Comparison of ENCODE assay signal across 1 cellular context in genomic region chr2:130372055-130372832, GRCh38.
TF ChIP-seq lines count a peak whose summit lies in the region.

No MANE protein-coding gene starts in this region.

TF ChIP-seq in WTC11, 78 proteins besides CTCF, POLR2A, EP300 and RAD21 (continued from another document):
- TF ChIP-seq, protein P1, sequence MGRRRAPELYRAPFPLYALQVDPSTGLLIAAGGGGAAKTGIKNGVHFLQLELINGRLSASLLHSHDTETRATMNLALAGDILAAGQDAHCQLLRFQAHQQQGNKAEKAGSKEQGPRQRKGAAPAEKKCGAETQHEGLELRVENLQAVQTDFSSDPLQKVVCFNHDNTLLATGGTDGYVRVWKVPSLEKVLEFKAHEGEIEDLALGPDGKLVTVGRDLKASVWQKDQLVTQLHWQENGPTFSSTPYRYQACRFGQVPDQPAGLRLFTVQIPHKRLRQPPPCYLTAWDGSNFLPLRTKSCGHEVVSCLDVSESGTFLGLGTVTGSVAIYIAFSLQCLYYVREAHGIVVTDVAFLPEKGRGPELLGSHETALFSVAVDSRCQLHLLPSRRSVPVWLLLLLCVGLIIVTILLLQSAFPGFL (CRISPR knock-in tag; IDR thresholded peaks at IDR 0.05; ENCODE audit: borderline replicate concordance) = no peak
- no peak for TF ChIP-seq ZNF138 (CRISPR knock-in tag; conservative IDR thresholded peaks at IDR 0.05)
- TF ChIP-seq GRHL2 (CRISPR knock-in tag; IDR thresholded peaks at IDR 0.05; ENCODE audit: insufficient replicate concordance, severe bottlenecking) = no peak
- no peak for TF ChIP-seq ZNF512 (CRISPR knock-in tag; IDR thresholded peaks at IDR 0.05; ENCODE audit: borderline replicate concordance)
- 0 out of 2 replicates have a peak, but pooled peaks have one; percentile 82 for TF ChIP-seq ELF4 (CRISPR knock-in tag; IDR thresholded peaks at IDR 0.05; ENCODE audit: low read depth)
- TF ChIP-seq, protein P2, sequence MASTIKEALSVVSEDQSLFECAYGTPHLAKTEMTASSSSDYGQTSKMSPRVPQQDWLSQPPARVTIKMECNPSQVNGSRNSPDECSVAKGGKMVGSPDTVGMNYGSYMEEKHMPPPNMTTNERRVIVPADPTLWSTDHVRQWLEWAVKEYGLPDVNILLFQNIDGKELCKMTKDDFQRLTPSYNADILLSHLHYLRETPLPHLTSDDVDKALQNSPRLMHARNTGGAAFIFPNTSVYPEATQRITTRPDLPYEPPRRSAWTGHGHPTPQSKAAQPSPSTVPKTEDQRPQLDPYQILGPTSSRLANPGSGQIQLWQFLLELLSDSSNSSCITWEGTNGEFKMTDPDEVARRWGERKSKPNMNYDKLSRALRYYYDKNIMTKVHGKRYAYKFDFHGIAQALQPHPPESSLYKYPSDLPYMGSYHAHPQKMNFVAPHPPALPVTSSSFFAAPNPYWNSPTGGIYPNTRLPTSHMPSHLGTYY (CRISPR knock-in tag; IDR thresholded peaks at IDR 0.05) = no peak
- TF ChIP-seq NFE2L1 (CRISPR knock-in tag; IDR thresholded peaks at IDR 0.05) = no peak
- no peak for TF ChIP-seq SMAD4 (CRISPR knock-in tag; IDR thresholded peaks at IDR 0.05)
- peak; percentile 81 for TF ChIP-seq ARID4B (CRISPR knock-in tag; IDR thresholded peaks at IDR 0.05; ENCODE audit: borderline replicate concordance)
- TF ChIP-seq FOXK1 (CRISPR knock-in tag; IDR thresholded peaks at IDR 0.05) = peak; percentile 42; the same call in 1 of the 2 replicates
- no peak for TF ChIP-seq HMGA2 (CRISPR knock-in tag; IDR thresholded peaks at IDR 0.05)
- TF ChIP-seq ZNF396 (CRISPR knock-in tag; IDR thresholded peaks at IDR 0.05; ENCODE audit: borderline replicate concordance) = no peak
- no peak for TF ChIP-seq ZNF671 (CRISPR knock-in tag; IDR thresholded peaks at IDR 0.05)
- TF ChIP-seq ZBTB21 (CRISPR knock-in tag; IDR thresholded peaks at IDR 0.05; ENCODE audit: borderline replicate concordance) = no peak
- no peak for TF ChIP-seq SMAD3 (CRISPR knock-in tag; IDR thresholded peaks at IDR 0.05; ENCODE audit: borderline replicate concordance)
- TF ChIP-seq, protein P3, sequence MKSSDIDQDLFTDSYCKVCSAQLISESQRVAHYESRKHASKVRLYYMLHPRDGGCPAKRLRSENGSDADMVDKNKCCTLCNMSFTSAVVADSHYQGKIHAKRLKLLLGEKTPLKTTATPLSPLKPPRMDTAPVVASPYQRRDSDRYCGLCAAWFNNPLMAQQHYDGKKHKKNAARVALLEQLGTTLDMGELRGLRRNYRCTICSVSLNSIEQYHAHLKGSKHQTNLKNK (CRISPR knock-in tag; IDR thresholded peaks at IDR 0.05) = no peak
- TF ChIP-seq, protein P4, sequence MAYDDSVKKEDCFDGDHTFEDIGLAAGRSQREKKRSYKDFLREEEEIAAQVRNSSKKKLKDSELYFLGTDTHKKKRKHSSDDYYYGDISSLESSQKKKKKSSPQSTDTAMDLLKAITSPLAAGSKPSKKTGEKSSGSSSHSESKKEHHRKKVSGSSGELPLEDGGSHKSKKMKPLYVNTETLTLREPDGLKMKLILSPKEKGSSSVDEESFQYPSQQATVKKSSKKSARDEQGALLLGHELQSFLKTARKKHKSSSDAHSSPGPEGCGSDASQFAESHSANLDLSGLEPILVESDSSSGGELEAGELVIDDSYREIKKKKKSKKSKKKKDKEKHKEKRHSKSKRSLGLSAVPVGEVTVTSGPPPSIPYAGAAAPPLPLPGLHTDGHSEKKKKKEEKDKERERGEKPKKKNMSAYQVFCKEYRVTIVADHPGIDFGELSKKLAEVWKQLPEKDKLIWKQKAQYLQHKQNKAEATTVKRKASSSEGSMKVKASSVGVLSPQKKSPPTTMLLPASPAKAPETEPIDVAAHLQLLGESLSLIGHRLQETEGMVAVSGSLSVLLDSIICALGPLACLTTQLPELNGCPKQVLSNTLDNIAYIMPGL (CRISPR knock-in tag; IDR thresholded peaks at IDR 0.05) = peak; percentile 99
- TF ChIP-seq, protein P5, sequence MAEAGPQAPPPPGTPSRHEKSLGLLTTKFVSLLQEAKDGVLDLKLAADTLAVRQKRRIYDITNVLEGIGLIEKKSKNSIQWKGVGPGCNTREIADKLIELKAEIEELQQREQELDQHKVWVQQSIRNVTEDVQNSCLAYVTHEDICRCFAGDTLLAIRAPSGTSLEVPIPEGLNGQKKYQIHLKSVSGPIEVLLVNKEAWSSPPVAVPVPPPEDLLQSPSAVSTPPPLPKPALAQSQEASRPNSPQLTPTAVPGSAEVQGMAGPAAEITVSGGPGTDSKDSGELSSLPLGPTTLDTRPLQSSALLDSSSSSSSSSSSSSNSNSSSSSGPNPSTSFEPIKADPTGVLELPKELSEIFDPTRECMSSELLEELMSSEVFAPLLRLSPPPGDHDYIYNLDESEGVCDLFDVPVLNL (CRISPR knock-in tag; IDR thresholded peaks at IDR 0.05; ENCODE audit: borderline replicate concordance, low read depth) = peak; percentile 71; the same call in 1 of the 2 replicates
- TF ChIP-seq E2F5 (CRISPR knock-in tag; IDR thresholded peaks at IDR 0.05) = peak; percentile 83
- peak; percentile 61 for TF ChIP-seq FOXP1 (CRISPR knock-in tag; IDR thresholded peaks at IDR 0.05; ENCODE audit: borderline replicate concordance)
TF ChIP-seq in WTC11: peak in this region for 20.
